Comparison of ENCODE assay signal across 21 cellular contexts in genomic region chr15:42409011-42409410, GRCh38. TPM values are rescaled to one million over a fixed set of nuclear protein-coding genes. Genes with fewer than 3 reads are reported as not detected.
DNase-seq lines count a peak whose midpoint lies in the region; ATAC-seq and TF ChIP-seq lines count a peak whose summit lies in the region.
"Had no signal": no experiment of that assay in that cellular context is flagged by ENCODE, and none has a peak within 500 bp of the region (broad histone marks: within the 10 kb centered on the region; RNA-seq: fewer than 3 reads in every experiment).

No MANE protein-coding gene starts in this region.

- H3K9me3 Mint-ChIP-seq in GM23338, result no peaks in the 10 kb centered on the region
- H3K9me3 Mint-ChIP-seq: CD4-positive, CD25-positive, alpha-beta regulatory T cell; CD8-positive, alpha-beta memory T cell had no signal

- H3K36me3 Mint-ChIP-seq in GM23338 (ENCODE audit: low read depth), result no peaks in the 10 kb centered on the region

- no peak overlapping the region for H3K4me3 Mint-ChIP-seq in GM23338
- H3K4me3 Mint-ChIP-seq: CD4-positive, CD25-positive, alpha-beta regulatory T cell; CD8-positive, alpha-beta memory T cell had no signal

- no peaks in the 10 kb centered on the region for H4K20me1 ChIP-seq in GM23338 (replicated peaks; ENCODE audit: insufficient read depth)

- H3K36me3 ChIP-seq in GM23338 (ENCODE audit: insufficient read depth) (no peaks in the 10 kb centered on the region), right lobe of liver (peaks cover 0 to 15% (median 4%) of the 10 kb centered on the region in 4 donors)
- H3K36me3 ChIP-seq: BE2C had no signal

- no peaks in the 10 kb centered on the region for H3K27me3 ChIP-seq in GM23338 (ENCODE audit: insufficient read depth)
- H3K27me3 ChIP-seq in right lobe of liver, result no peaks in the 10 kb centered on the region
- H3K27me3 ChIP-seq: BE2C had no signal

- peaks cover 4% of the 10 kb centered on the region for H3K27me3 Mint-ChIP-seq in GM23338 (ENCODE audit: insufficient read depth, low read depth, poor library complexity)
- H3K27me3 Mint-ChIP-seq: CD4-positive, CD25-positive, alpha-beta regulatory T cell; CD8-positive, alpha-beta memory T cell had no signal

- H3K4me3 ChIP-seq in GM23338, result no peak overlapping the region
- H3K4me3 ChIP-seq in right lobe of liver, result no peak overlapping the region
- no peak overlapping the region for H3K4me3 ChIP-seq in coronary artery
- H3K4me3 ChIP-seq: GM12878, GM23248 had no signal

- H3K4me1 ChIP-seq in GM23338 (ENCODE audit: insufficient read depth), result no peaks in the 10 kb centered on the region
- H3K4me1 ChIP-seq in right lobe of liver, result peaks cover 0 to 41% (median 6%) of the 10 kb centered on the region in 4 donors
- H3K4me1 ChIP-seq: BE2C had no signal

- ATAC-seq in GM23338 (peak; percentile 20; the same call in 1 of the 3 replicates), right lobe of liver (peak; percentile 67 to 82 (median 78))
- ATAC-seq: GM12878 had no signal

- no peak overlapping the region for H2AFZ ChIP-seq in GM23338
- H2AFZ ChIP-seq: GM23248 had no signal

- intact Hi-C loops in right lobe of liver (cut with DNase I), result no loop called here

- H3K27ac ChIP-seq in GM23338 (ENCODE audit: low read depth), result no peak overlapping the region
- peak overlapping the region in 1 of 3 donors; percentile 74 for H3K27ac ChIP-seq in right lobe of liver
- H3K27ac ChIP-seq in substantia nigra (ENCODE audit: low read depth, low read length, poor library complexity, severe bottlenecking), result peak overlapping the region; percentile 18
- no peak overlapping the region for H3K27ac ChIP-seq in coronary artery
- H3K27ac ChIP-seq: GM23248 had no signal

- no peak for TF ChIP-seq CTCF in GM23338 (conservative IDR thresholded peaks at IDR 0.05; ENCODE audit: low read depth in 2 of 2)
- TF ChIP-seq CTCF in right lobe of liver (IDR thresholded peaks at IDR 0.05), result peak in 3 of 4 donors; percentile 21 to 36 (median 34)
- TF ChIP-seq CTCF in coronary artery (IDR thresholded peaks at IDR 0.05), result no peak

- H3K4me2 ChIP-seq in GM23338, result no peak overlapping the region

- DNase-seq in GM23338 (ENCODE audit: low spot score) (no peak), dermis microvascular lymphatic vessel endothelial cell (ENCODE audit: low read depth in 2 of 2) (peak; percentile 4 to 43), right lobe of liver (peak; percentile 53 to 87 (median 84)), substantia nigra (lab: John Stamatoyannopoulos, UW) (no peak), coronary artery (ENCODE audit: low spot score) (no peak), NCI-H187 (lab: John Stamatoyannopoulos, UW) (no peak)
- DNase-seq: ACHN; BE2C; C1 segment of cervical spinal cord; CD4-positive, CD25-positive, alpha-beta regulatory T cell; CD8-positive, alpha-beta memory T cell; COR-L47; DMS 273 treated with DMSO at 0.1 percent for 48 hours; DMS53; DND-41; EL; GM23248; HCEC 1CT had no signal

- no peak for TF ChIP-seq POLR2A in right lobe of liver (IDR thresholded peaks at IDR 0.05)

- no peaks in the 10 kb centered on the region for H3K9me2 ChIP-seq in GM23338 (ENCODE audit: insufficient read depth)

- H3K9me3 ChIP-seq in right lobe of liver, result no peaks in the 10 kb centered on the region
- H3K9me3 ChIP-seq: BE2C had no signal

- H3F3A ChIP-seq in GM23338 (replicated peaks; ENCODE audit: low read depth), result no peaks in the 10 kb centered on the region

- no peaks in the 10 kb centered on the region for H3K79me2 ChIP-seq in GM23338 (replicated peaks; ENCODE audit: insufficient read depth)

- no peak overlapping the region for H3K27ac Mint-ChIP-seq in GM23338
- H3K27ac Mint-ChIP-seq: CD4-positive, CD25-positive, alpha-beta regulatory T cell had no signal

- no peaks in the 10 kb centered on the region for H3K4me1 Mint-ChIP-seq in GM23338
- H3K4me1 Mint-ChIP-seq: CD4-positive, CD25-positive, alpha-beta regulatory T cell; CD8-positive, alpha-beta memory T cell had no signal

- 51% methylated on average over 2 of the region's 9 CpGs for WGBS in right lobe of liver (ENCODE audit: insufficient coverage, low coverage, low lambda C conversion rate, missing lambda C conversion rate)

TF ChIP-seq in GM23338, 12 proteins besides CTCF, POLR2A, EP300 and RAD21 (continues in another document):
- TF ChIP-seq, protein P1, sequence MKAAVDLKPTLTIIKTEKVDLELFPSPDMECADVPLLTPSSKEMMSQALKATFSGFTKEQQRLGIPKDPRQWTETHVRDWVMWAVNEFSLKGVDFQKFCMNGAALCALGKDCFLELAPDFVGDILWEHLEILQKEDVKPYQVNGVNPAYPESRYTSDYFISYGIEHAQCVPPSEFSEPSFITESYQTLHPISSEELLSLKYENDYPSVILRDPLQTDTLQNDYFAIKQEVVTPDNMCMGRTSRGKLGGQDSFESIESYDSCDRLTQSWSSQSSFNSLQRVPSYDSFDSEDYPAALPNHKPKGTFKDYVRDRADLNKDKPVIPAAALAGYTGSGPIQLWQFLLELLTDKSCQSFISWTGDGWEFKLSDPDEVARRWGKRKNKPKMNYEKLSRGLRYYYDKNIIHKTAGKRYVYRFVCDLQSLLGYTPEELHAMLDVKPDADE (IDR thresholded peaks at IDR 0.05), result no peak
- TF ChIP-seq NANOG (IDR thresholded peaks at IDR 0.05; ENCODE audit: borderline replicate concordance) (no peak), EZH2 (IDR thresholded peaks at IDR 0.05; ENCODE audit: low read depth, unreplicated experiment) (no peak), POLR2AphosphoS5 (IDR thresholded peaks at IDR 0.05; ENCODE audit: low read depth) (no peak), ZNF114 (CRISPR knock-in tag; IDR thresholded peaks at IDR 0.05) (no peak), ZNF331 (CRISPR knock-in tag; IDR thresholded peaks at IDR 0.05; ENCODE audit: low read depth) (no peak), CREB1 (CRISPR knock-in tag; IDR thresholded peaks at IDR 0.05; ENCODE audit: low read depth) (no peak)
- TF ChIP-seq, protein P2, sequence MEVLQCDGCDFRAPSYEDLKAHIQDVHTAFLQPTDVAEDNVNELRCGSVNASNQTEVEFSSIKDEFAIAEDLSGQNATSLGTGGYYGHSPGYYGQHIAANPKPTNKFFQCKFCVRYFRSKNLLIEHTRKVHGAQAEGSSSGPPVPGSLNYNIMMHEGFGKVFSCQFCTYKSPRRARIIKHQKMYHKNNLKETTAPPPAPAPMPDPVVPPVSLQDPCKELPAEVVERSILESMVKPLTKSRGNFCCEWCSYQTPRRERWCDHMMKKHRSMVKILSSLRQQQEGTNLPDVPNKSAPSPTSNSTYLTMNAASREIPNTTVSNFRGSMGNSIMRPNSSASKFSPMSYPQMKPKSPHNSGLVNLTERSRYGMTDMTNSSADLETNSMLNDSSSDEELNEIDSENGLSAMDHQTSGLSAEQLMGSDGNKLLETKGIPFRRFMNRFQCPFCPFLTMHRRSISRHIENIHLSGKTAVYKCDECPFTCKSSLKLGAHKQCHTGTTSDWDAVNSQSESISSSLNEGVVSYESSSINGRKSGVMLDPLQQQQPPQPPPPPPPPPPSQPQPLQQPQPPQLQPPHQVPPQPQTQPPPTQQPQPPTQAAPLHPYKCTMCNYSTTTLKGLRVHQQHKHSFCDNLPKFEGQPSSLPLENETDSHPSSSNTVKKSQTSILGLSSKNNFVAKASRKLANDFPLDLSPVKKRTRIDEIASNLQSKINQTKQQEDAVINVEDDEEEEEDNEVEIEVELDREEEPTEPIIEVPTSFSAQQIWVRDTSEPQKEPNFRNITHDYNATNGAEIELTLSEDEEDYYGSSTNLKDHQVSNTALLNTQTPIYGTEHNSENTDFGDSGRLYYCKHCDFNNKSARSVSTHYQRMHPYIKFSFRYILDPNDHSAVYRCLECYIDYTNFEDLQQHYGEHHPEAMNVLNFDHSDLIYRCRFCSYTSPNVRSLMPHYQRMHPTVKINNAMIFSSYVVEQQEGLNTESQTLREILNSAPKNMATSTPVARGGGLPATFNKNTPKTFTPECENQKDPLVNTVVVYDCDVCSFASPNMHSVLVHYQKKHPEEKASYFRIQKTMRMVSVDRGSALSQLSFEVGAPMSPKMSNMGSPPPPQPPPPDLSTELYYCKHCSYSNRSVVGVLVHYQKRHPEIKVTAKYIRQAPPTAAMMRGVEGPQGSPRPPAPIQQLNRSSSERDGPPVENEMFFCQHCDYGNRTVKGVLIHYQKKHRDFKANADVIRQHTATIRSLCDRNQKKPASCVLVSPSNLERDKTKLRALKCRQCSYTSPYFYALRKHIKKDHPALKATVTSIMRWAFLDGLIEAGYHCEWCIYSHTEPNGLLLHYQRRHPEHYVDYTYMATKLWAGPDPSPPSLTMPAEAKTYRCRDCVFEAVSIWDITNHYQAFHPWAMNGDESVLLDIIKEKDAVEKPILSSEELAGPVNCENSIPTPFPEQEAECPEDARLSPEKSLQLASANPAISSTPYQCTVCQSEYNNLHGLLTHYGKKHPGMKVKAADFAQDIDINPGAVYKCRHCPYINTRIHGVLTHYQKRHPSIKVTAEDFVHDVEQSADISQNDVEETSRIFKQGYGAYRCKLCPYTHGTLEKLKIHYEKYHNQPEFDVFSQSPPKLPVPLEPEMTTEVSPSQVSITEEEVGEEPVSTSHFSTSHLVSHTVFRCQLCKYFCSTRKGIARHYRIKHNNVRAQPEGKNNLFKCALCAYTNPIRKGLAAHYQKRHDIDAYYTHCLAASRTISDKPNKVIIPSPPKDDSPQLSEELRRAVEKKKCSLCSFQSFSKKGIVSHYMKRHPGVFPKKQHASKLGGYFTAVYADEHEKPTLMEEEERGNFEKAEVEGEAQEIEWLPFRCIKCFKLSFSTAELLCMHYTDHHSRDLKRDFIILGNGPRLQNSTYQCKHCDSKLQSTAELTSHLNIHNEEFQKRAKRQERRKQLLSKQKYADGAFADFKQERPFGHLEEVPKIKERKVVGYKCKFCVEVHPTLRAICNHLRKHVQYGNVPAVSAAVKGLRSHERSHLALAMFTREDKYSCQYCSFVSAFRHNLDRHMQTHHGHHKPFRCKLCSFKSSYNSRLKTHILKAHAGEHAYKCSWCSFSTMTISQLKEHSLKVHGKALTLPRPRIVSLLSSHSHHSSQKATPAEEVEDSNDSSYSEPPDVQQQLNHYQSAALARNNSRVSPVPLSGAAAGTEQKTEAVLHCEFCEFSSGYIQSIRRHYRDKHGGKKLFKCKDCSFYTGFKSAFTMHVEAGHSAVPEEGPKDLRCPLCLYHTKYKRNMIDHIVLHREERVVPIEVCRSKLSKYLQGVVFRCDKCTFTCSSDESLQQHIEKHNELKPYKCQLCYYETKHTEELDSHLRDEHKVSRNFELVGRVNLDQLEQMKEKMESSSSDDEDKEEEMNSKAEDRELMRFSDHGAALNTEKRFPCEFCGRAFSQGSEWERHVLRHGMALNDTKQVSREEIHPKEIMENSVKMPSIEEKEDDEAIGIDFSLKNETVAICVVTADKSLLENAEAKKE (CRISPR knock-in tag; IDR thresholded peaks at IDR 0.05), result no peak

RNA-seq across cellular contexts. Expression of gene CAPN3, which starts 49.7 kb away (rescaled TPM):
- 1.1 and 2.1 TPM in 2 replicates for total RNA-seq in GM23338 (2014; rRNA removed; shearing (Covaris generic))
- 0.37 and 0.84 TPM in 2 replicates for polyA plus RNA-seq in GM23338 (2016; fragmentation: Nextera tagmentation; extraction: Ambion mirVana)
- total RNA-seq in dermis microvascular lymphatic vessel endothelial cell (0.13 and 0.76 TPM in 2 replicates), right lobe of liver (10 to 100 TPM in 3 of 6 experiments, 1 to 10 TPM in 3; 3.2 to 25.9 (median 13.3) TPM)
- total RNA-seq: A172, HT-29 had no signal

Comparison
In these comparisons a context has a peak if more than half of its experiments do, and no peak if none do; other contexts are left out.
1. DNase-seq: peak in dermis microvascular lymphatic vessel endothelial cell (2 of 2) and right lobe of liver (3 of 3); none in GM23338 (single experiment), substantia nigra (0 of 49), coronary artery (single experiment) and NCI-H187 (0 of 2).
2. CTCF ChIP-seq: peak in right lobe of liver (3 of 4); none in GM23338 (0 of 2) and coronary artery (single experiment).